Comparison of ENCODE assay signal across 25 cellular contexts in genomic region chr12:5977556-5977955, GRCh38. TPM values are rescaled to one million over a fixed set of nuclear protein-coding genes. Genes with fewer than 3 reads are reported as not detected.
"Had no signal": no experiment of that assay in that cellular context is flagged by ENCODE, and none has a peak within 500 bp of the region (broad histone marks: within the 10 kb centered on the region; RNA-seq: fewer than 3 reads in every experiment).

No MANE protein-coding gene starts in this region.

- H3K27ac ChIP-seq: left lung, lower lobe of right lung, pancreas, prostate gland, sigmoid colon, spleen, tibial nerve, uterus had no signal

- H3K9me3 ChIP-seq: left lung, lower lobe of right lung, pancreas, prostate gland, sigmoid colon, uterus had no signal

- H3K27ac Mint-ChIP-seq: naive thymus-derived CD8-positive, alpha-beta T cell; nephron; stimulated activated effector memory CD8-positive, alpha-beta T cell treated with anti-CD3 and anti-CD28 coated beads, Interleukin-12 subunit alpha, Interleukin-12 subunit beta, amount 100 ng/mL, for 72 hours; stimulated activated naive CD8-positive, alpha-beta T cell treated with anti-CD3 and anti-CD28 coated beads, Interleukin-15, Interleukin-2, amounts not matched to agents 100 ng/mL and 50 ng/mL, for 24 hours; type B pancreatic cell had no signal

- H3K4me1 ChIP-seq: left lung, pancreas, prostate gland, sigmoid colon, spleen, tibial nerve, uterus had no signal

- H3K4me3 ChIP-seq: left lung, lower lobe of right lung, pancreas, prostate gland, sigmoid colon, spleen, tibial nerve, uterus had no signal

- ATAC-seq: left colon; left lung; lower lobe of right lung; pancreas; right cardiac atrium; stimulated activated effector memory CD8-positive, alpha-beta T cell treated with anti-CD3 and anti-CD28 coated beads, Interleukin-12 subunit alpha, Interleukin-12 subunit beta, amount 100 ng/mL, for 72 hours had no signal

- H3K27me3 ChIP-seq: left lung, pancreas, sigmoid colon, tibial nerve, uterus had no signal

- H3K4me3 Mint-ChIP-seq: naive thymus-derived CD8-positive, alpha-beta T cell; nephron; neural crest cell; stimulated activated effector memory CD8-positive, alpha-beta T cell treated with anti-CD3 and anti-CD28 coated beads, Interleukin-12 subunit alpha, Interleukin-12 subunit beta, amount 100 ng/mL, for 72 hours; stimulated activated naive CD8-positive, alpha-beta T cell treated with anti-CD3 and anti-CD28 coated beads, Interleukin-15, Interleukin-2, amounts not matched to agents 100 ng/mL and 50 ng/mL, for 24 hours; type B pancreatic cell had no signal

- H3K36me3 ChIP-seq: pancreas, prostate gland, sigmoid colon, uterus had no signal

- H3K4me1 Mint-ChIP-seq: nephron; neural crest cell; stimulated activated effector memory CD8-positive, alpha-beta T cell treated with anti-CD3 and anti-CD28 coated beads, Interleukin-12 subunit alpha, Interleukin-12 subunit beta, amount 100 ng/mL, for 72 hours had no signal

- H3K36me3 Mint-ChIP-seq: stimulated activated effector memory CD8-positive, alpha-beta T cell treated with anti-CD3 and anti-CD28 coated beads, Interleukin-12 subunit alpha, Interleukin-12 subunit beta, amount 100 ng/mL, for 72 hours had no signal

- H3K9me3 Mint-ChIP-seq: naive thymus-derived CD8-positive, alpha-beta T cell; nephron; neural crest cell; stimulated activated effector memory CD8-positive, alpha-beta T cell treated with anti-CD3 and anti-CD28 coated beads, Interleukin-12 subunit alpha, Interleukin-12 subunit beta, amount 100 ng/mL, for 72 hours; stimulated activated naive CD8-positive, alpha-beta T cell treated with anti-CD3 and anti-CD28 coated beads, Interleukin-15, Interleukin-2, amounts not matched to agents 100 ng/mL and 50 ng/mL, for 24 hours; type B pancreatic cell had no signal

- DNase-seq: left colon; left lung; lower lobe of right lung; mammary epithelial cell; mesenchymal stem cell; naive thymus-derived CD8-positive, alpha-beta T cell; nucleus accumbens; pancreas; posterior cingulate gyrus; retina; right cardiac atrium; sigmoid colon; small intestine; spleen; stimulated activated CD4-positive, alpha-beta T cell treated with anti-CD3 and anti-CD28 coated beads, Interleukin-4, amount 100 ng/mL, for 24 hours; stimulated activated naive CD4-positive, alpha-beta T cell; substantia nigra; uterus had no signal

RNA-seq across cellular contexts. Expression of gene ANO2, which starts 32.5 kb away (rescaled TPM):
- total RNA-seq: naive thymus-derived CD8-positive, alpha-beta T cell had no signal
- polyA plus RNA-seq: naive thymus-derived CD8-positive, alpha-beta T cell had no signal
